20 cellular contexts compared by ENCODE assay signal in the genomic region with DNA sequence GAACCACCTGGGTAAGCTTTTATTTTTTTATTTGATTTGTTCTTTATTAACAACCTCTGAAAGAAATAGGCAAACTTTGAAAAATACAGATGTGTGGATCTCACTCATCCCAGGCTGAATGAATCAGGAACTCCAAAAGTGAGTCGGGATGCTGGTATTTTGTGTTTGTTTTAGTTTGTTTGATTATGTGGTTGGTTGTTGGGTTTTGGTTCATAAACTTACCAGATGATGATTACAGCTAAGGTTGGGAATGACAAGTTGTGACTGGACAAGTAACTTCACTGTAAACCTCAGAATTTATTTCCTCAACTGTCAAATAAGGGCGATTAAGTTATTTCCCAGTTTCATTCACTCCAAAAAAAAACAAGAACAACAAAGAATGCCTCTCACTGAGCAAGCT.
DNase-seq lines count a peak whose midpoint lies in the region; ATAC-seq and TF ChIP-seq lines count a peak whose summit lies in the region.
"Had no signal": no experiment of that assay in that cellular context is flagged by ENCODE, and none has a peak within 500 bp of the region (broad histone marks: within the 10 kb centered on the region; RNA-seq: fewer than 3 reads in every experiment).

No MANE protein-coding gene starts in this region.

- H3K79me2 ChIP-seq in fibroblast of lung (ENCODE audit: control insufficient read depth, insufficient read depth, low read length): no peaks in the 10 kb centered on the region

- H3K27me3 ChIP-seq in fibroblast of lung (ENCODE audit: control insufficient read depth, insufficient read depth, low read length) (no peaks in the 10 kb centered on the region), right cardiac atrium (ENCODE audit: control insufficient read depth, insufficient read depth) (no peaks in the 10 kb centered on the region), left lung (no peaks in the 10 kb centered on the region)
- H3K27me3 ChIP-seq: BE2C, gastroesophageal sphincter, neutrophil had no signal

- H3K4me3 ChIP-seq in fibroblast of lung (replicated peaks in 1 of 4; ENCODE audit: control extremely low read depth in 1 of 4, insufficient read depth in 1 of 4, low read depth in 3 of 4, low read length in 4 of 4) (no peak overlapping the region), mesodermal cell (ENCODE audit: extremely low read depth, insufficient read depth, low read length, poor library complexity, severe bottlenecking) (no peak overlapping the region), right cardiac atrium (ENCODE audit: low read length) (no peak overlapping the region), left lung (no peak overlapping the region)
- H3K4me3 ChIP-seq: gastroesophageal sphincter, left ventricle myocardium inferior had no signal

- no peak overlapping the region for H3K9ac ChIP-seq in fibroblast of lung (ENCODE audit: insufficient read depth, low read length)

- H3K27ac ChIP-seq in fibroblast of lung (ENCODE audit: insufficient read depth, low read length) (no peak overlapping the region), mesodermal cell (ENCODE audit: low read depth, low read length, severe bottlenecking) (peak overlapping the region; percentile 41), right cardiac atrium (ENCODE audit: low read length) (no peak overlapping the region), left lung (no peak overlapping the region)
- H3K27ac ChIP-seq: gastroesophageal sphincter, left ventricle myocardium inferior, neutrophil had no signal

- H3K4me1 ChIP-seq in fibroblast of lung (ENCODE audit: control insufficient read depth, extremely low read depth, insufficient read depth, low read length) (no peaks in the 10 kb centered on the region), mesodermal cell (ENCODE audit: control insufficient read depth, insufficient read depth, low read length, poor library complexity, severe bottlenecking) (peaks cover 38% of the 10 kb centered on the region), right cardiac atrium (ENCODE audit: control insufficient read depth, insufficient read depth, low read length) (no peaks in the 10 kb centered on the region), left lung (no peaks in the 10 kb centered on the region)
- H3K4me1 ChIP-seq: BE2C, gastroesophageal sphincter, left ventricle myocardium inferior had no signal

- H2AFZ ChIP-seq in fibroblast of lung (ENCODE audit: low read length): no peak overlapping the region

- peak; percentile 23 for DNase-seq in AG20443 (ENCODE audit: low spot score)
- peak; percentile 51 for DNase-seq in HT1080 (ENCODE audit: low read depth)
- peak; percentile 36 to 41 for DNase-seq in fibroblast of lung (ENCODE audit: low read depth in 2 of 2)
- DNase-seq in right cardiac atrium: no peak
- no peak for DNase-seq in left lung
- DNase-seq in NCI-H524 (lab: John Stamatoyannopoulos, UW): no peak
- DNase-seq: activated CD4-positive, alpha-beta T cell treated with anti-CD3 and anti-CD28 coated beads, Interleukin-2, amount 50 U/mL, for 1 hour; amniotic stem cell; BE2C; effector CD8-positive, alpha-beta T cell; left ventricle myocardium inferior; NCI-H2029 treated with DMSO at 0.1 percent for 48 hours; NCI-H446 treated with DMSO at 0.1 percent for 48 hours; retina; RPMI8226; stimulated activated CD4-positive, alpha-beta T cell treated with anti-CD3 and anti-CD28 coated beads, Interleukin-15, amount 100 ng/mL, for 24 hours had no signal

- WGBS in mesodermal cell (ENCODE audit: insufficient coverage in 2 of 2), 2 experiments: 100% methylated on average over 1 of the region's 2 CpGs
- 81% methylated on average over 2 of the region's 2 CpGs for WGBS in right cardiac atrium

- no peak overlapping the region for H3K4me2 ChIP-seq in fibroblast of lung (ENCODE audit: extremely low read depth, insufficient read depth, low read length)

- H3K36me3 ChIP-seq in fibroblast of lung (ENCODE audit: control insufficient read depth, insufficient read depth, low read length) (no peaks in the 10 kb centered on the region), mesodermal cell (ENCODE audit: control insufficient read depth, insufficient read depth, low read length) (peaks cover 5% of the 10 kb centered on the region), left lung (peaks cover 0 to 1% of the 10 kb centered on the region in 2 donors)
- H3K36me3 ChIP-seq: BE2C, left ventricle myocardium inferior had no signal

- intact Hi-C loops in right cardiac atrium (cut with DNase I): no loop called here
- intact Hi-C loops in left lung (cut with DNase I): no loop called here

- no peak for ATAC-seq in right cardiac atrium
- no peak for ATAC-seq in left lung
- no peak for ATAC-seq in HG02981 (IDR thresholded peaks at IDR 0.05; ENCODE audit: unreplicated experiment)
- ATAC-seq: gastroesophageal sphincter had no signal

- TF ChIP-seq CTCF in fibroblast of lung (conservative IDR thresholded peaks at IDR 0.05 in 1 of 2, IDR thresholded peaks at IDR 0.05 in 1 of 2; ENCODE audit: low read depth in 1 of 2, low read length in 2 of 2) (no peak), left lung (IDR thresholded peaks at IDR 0.05) (no peak)

- H3K9me3 ChIP-seq in fibroblast of lung (ENCODE audit: control insufficient read depth, insufficient read depth, low read depth, low read length) (no peaks in the 10 kb centered on the region), mesodermal cell (ENCODE audit: control insufficient read depth, low read length) (no peaks in the 10 kb centered on the region), right cardiac atrium (ENCODE audit: control insufficient read depth, low read length) (no peaks in the 10 kb centered on the region), left lung (no peaks in the 10 kb centered on the region)
- H3K9me3 ChIP-seq: BE2C, gastroesophageal sphincter, left ventricle myocardium inferior, neutrophil had no signal

- H4K20me1 ChIP-seq in fibroblast of lung (ENCODE audit: control insufficient read depth, extremely low read depth, insufficient read depth, low read length): no peaks in the 10 kb centered on the region

Comparison
In these comparisons a context has a peak if more than half of its experiments do, and no peak if none do; other contexts are left out.
1. DNase-seq: peak in AG20443 (single experiment), HT1080 (single experiment) and fibroblast of lung (2 of 2); none in right cardiac atrium (0 of 3), left lung (0 of 2) and NCI-H524 (0 of 2).